ENCODE assay signal across 20 cellular contexts in genomic region chr1:206800411-206800810, GRCh38. TPM values are rescaled to one million over a fixed set of nuclear protein-coding genes. Genes with fewer than 3 reads are reported as not detected.
"Had no signal": no experiment of that assay in that cellular context is flagged by ENCODE, and none has a peak within 500 bp of the region (broad histone marks: within the 10 kb centered on the region; RNA-seq: fewer than 3 reads in every experiment).

No MANE protein-coding gene starts in this region.

- H3K27ac ChIP-seq: body of pancreas had no signal

- H3K9me3 Mint-ChIP-seq: activated T-cell treated with anti-CD3 and anti-CD28 coated beads, Interleukin-2, amount 50 U/mL, for 72 hours; dendritic cell treated with granulocyte-macrophage colony-stimulating factor and Interleukin-4, amounts not matched to agents 40 ng/mL and 50 ng/mL, for 4 days; effector memory CD8-positive, alpha-beta T cell; immature natural killer cell; nephron progenitor cell; T-helper 2 cell treated with Interferon-gamma antibody and Interleukin-4, amounts not matched to agents 5 μg/mL and 100 μg/mL, for 36 hours had no signal

- H3K9me3 ChIP-seq: body of pancreas, mucosa of descending colon had no signal

- H3K27me3 ChIP-seq: body of pancreas had no signal

- DNase-seq: activated CD4-positive, alpha-beta T cell treated with anti-CD3 and anti-CD28 coated beads, Interleukin-2, amount 50 U/mL, for 4 hours; activated CD4-positive, CD25-positive, alpha-beta regulatory T cell treated with anti-CD3 and anti-CD28 coated beads, Interleukin-2, amount 50 U/mL, for 72 hours; activated T-cell treated with anti-CD3 and anti-CD28 coated beads, Interleukin-2, amount 50 U/mL, for 72 hours; amniotic stem cell; body of pancreas; cerebellar nuclear complex; effector memory CD8-positive, alpha-beta T cell; immature natural killer cell; left cardiac atrium; mucosa of descending colon; stimulated activated CD4-positive, alpha-beta T cell treated with anti-CD3 and anti-CD28 coated beads, Interleukin-12 subunit alpha, Interleukin-12 subunit beta, amount 100 ng/mL, for 4 hours; stimulated activated CD4-positive, alpha-beta T cell treated with anti-CD3 and anti-CD28 coated beads, Interleukin-2, amount 100 ng/mL, for 48 hours; stimulated activated naive CD4-positive, alpha-beta T cell treated with Interleukin-2 at 50 U/mL for 16 hours; trophoblast cell had no signal

- H3K4me3 ChIP-seq: body of pancreas, mucosa of descending colon had no signal

- H3K27ac Mint-ChIP-seq: activated T-cell treated with anti-CD3 and anti-CD28 coated beads, Interleukin-2, amount 50 U/mL, for 72 hours; dendritic cell treated with granulocyte-macrophage colony-stimulating factor and Interleukin-4, amounts not matched to agents 40 ng/mL and 50 ng/mL, for 4 days; nephron progenitor cell; T-helper 2 cell treated with Interferon-gamma antibody and Interleukin-4, amounts not matched to agents 5 μg/mL and 100 μg/mL, for 36 hours had no signal

- H3K4me3 Mint-ChIP-seq: activated T-cell treated with anti-CD3 and anti-CD28 coated beads, Interleukin-2, amount 50 U/mL, for 72 hours; dendritic cell treated with granulocyte-macrophage colony-stimulating factor and Interleukin-4, amounts not matched to agents 40 ng/mL and 50 ng/mL, for 4 days; effector memory CD8-positive, alpha-beta T cell; immature natural killer cell; nephron progenitor cell; T-helper 2 cell treated with Interferon-gamma antibody and Interleukin-4, amounts not matched to agents 5 μg/mL and 100 μg/mL, for 36 hours had no signal

- H3K27me3 Mint-ChIP-seq: effector memory CD8-positive, alpha-beta T cell had no signal

RNA-seq across cellular contexts. Expression of gene IL10, which starts 28.1 kb away (rescaled TPM):
- total RNA-seq: epithelial cell of proximal tubule, lung microvascular endothelial cell, osteoblast had no signal

RNA-seq across cellular contexts. Expression of gene IL19, which starts 29.8 kb away (rescaled TPM):
- total RNA-seq: activated T-cell treated with anti-CD3 and anti-CD28 coated beads, Interleukin-2, amount 50 U/mL, for 72 hours; body of pancreas; epithelial cell of proximal tubule; left cardiac atrium; lung microvascular endothelial cell; mucosa of descending colon; osteoblast had no signal
